ENCODE assay signal across 8 cellular contexts in genomic region chr12:55743131-55743921, GRCh38. TPM values are rescaled to one million over a fixed set of nuclear protein-coding genes. Genes with fewer than 3 reads are reported as not detected.
DNase-seq lines count a peak whose midpoint lies in the region; ATAC-seq and TF ChIP-seq lines count a peak whose summit lies in the region.

No MANE protein-coding gene starts in this region.

- POLR2A ChIA-PET in CD4-positive, alpha-beta T cell (lab: Charles Lee), result interaction anchor here (0.5 to 3.9 kb wide), 15 partner anchors 11 to 479 kb away, joined by 3 to 31 read pairs (median 4); partner anchors contain the start of genes DNAJC14, ORMDL2, RNF41 and SARNP

- intact Hi-C loops in CD4-positive, alpha-beta T cell (cut with DNase I, micrococcal nuclease), result loop anchor here in 1 of 2 experiments (2.0 to 10.0 kb wide), 7 partner anchors 53 to 721 kb away; partner anchors contain the start of genes ESYT1, ORMDL2, RPS26 and SARNP
- intact Hi-C loops in sigmoid colon (cut with DNase I), result loop anchor here (5.0 kb wide), 2 partner anchors 184 to 299 kb away; partner anchors contain the start of genes PYM1 and RPS26

- no peaks in the 10 kb centered on the region for H3K9me3 Mint-ChIP-seq in CD4-positive, alpha-beta T cell

- H3K36me3 ChIP-seq in sigmoid colon, result no peaks in the 10 kb centered on the region

- TF ChIP-seq EP300 in sigmoid colon (IDR thresholded peaks at IDR 0.05), result no peak

- H3K36me3 Mint-ChIP-seq in CD4-positive, alpha-beta T cell (ENCODE audit: low read depth), result peaks cover 6% of the 10 kb centered on the region

- CTCF ChIA-PET in CD4-positive, alpha-beta T cell (lab: Charles Lee), result interaction anchor here (0.8 to 1.5 kb wide), 4 partner anchors 15 to 183 kb away, joined by 3 to 8 read pairs (median 4); partner anchors contain the start of genes ORMDL2 and SARNP

- no peaks in the 10 kb centered on the region for H3K27me3 Mint-ChIP-seq in CD4-positive, alpha-beta T cell

- H3K27ac Mint-ChIP-seq in CD4-positive, alpha-beta T cell, result peak overlapping the region; percentile 85

- peaks cover 52% of the 10 kb centered on the region for H3K4me1 Mint-ChIP-seq in CD4-positive, alpha-beta T cell (ENCODE audit: low read depth)

- no peak for TF ChIP-seq CTCF in CD4-positive, alpha-beta T cell (IDR thresholded peaks at IDR 0.05)
- no peak for TF ChIP-seq CTCF in sigmoid colon (IDR thresholded peaks at IDR 0.05)

- H3K27ac ChIP-seq in CD4-positive, alpha-beta T cell (ENCODE audit: low read depth, low read length), result no peak overlapping the region
- H3K27ac ChIP-seq in sigmoid colon, result peak overlapping the region; percentile 76 to 85 (median 78)

- 1% methylated on average over 79 to 88 of the region's 90 CpGs for WGBS in sigmoid colon, 2 donors

- no peak for TF ChIP-seq POLR2A in sigmoid colon (IDR thresholded peaks at IDR 0.05)

- ATAC-seq in CD4-positive, alpha-beta T cell (ENCODE audit: poor library complexity), result peak; percentile 56
- ATAC-seq in GM19324 (IDR thresholded peaks at IDR 0.05; ENCODE audit: low FRiP score, unreplicated experiment), result peak; percentile 44
- ATAC-seq in HG03565 (IDR thresholded peaks at IDR 0.05; ENCODE audit: unreplicated experiment), result peak; percentile 30

- no peaks in the 10 kb centered on the region for H3K9me3 ChIP-seq in CD4-positive, alpha-beta T cell (ENCODE audit: control insufficient read depth, low read length)
- H3K9me3 ChIP-seq in sigmoid colon, result no peaks in the 10 kb centered on the region

- DNase-seq in CD4-positive, alpha-beta T cell, result peak; percentile 44 to 68 (median 54)
- DNase-seq in SK-N-DZ (ENCODE audit: low spot score) (peak; percentile 73), amniotic epithelial cell (ENCODE audit: low read depth) (peak; percentile 68), hepatic stellate cell (ENCODE audit: low spot score) (peak; percentile 71), sigmoid colon (peak; percentile 85), NCI-H187 treated with DMSO at 0.1 percent for 48 hours (lab: John Stamatoyannopoulos, UW) (no peak)

- H3K4me3 ChIP-seq in sigmoid colon, result peak overlapping the region; percentile 45 to 67 (median 60)

- H3K4me1 ChIP-seq in sigmoid colon, result peaks cover 0 to 42% (median 34%) of the 10 kb centered on the region in 4 donors

- peak overlapping the region; percentile 95 for H3K4me3 Mint-ChIP-seq in CD4-positive, alpha-beta T cell

- no peaks in the 10 kb centered on the region for H3K27me3 ChIP-seq in CD4-positive, alpha-beta T cell (ENCODE audit: control insufficient read depth, insufficient read depth, low read length)
- no peaks in the 10 kb centered on the region for H3K27me3 ChIP-seq in sigmoid colon

RNA-seq across cellular contexts. Expression of gene GDF11, which starts 0.4 kb away (rescaled TPM):
- total RNA-seq in CD4-positive, alpha-beta T cell, result 1 to 10 TPM; 4.4 to 6.6 TPM
- 10.8 and 17.3 TPM in 2 replicates for polyA plus RNA-seq in SK-N-DZ (2014; cell fraction: cytosol; rRNA removed)
- 8.2 and 13.5 TPM in 2 replicates for polyA plus RNA-seq in SK-N-DZ (2014; cell fraction: nucleus; rRNA removed)
- 10 to 100 TPM in 1 of 4 donors, 1 to 10 TPM in 3; 4.3 to 12.2 (median 4.6) TPM for total RNA-seq in sigmoid colon
- 1 to 10 TPM; 1.2 to 3.9 (median 2.4) TPM for polyA plus RNA-seq in sigmoid colon

RNA-seq across cellular contexts. Expression of gene CD63, which starts 14.5 kb away (rescaled TPM):
- 10 to 100 TPM; 34.0 to 36.4 TPM for total RNA-seq in CD4-positive, alpha-beta T cell
- polyA plus RNA-seq in SK-N-DZ (2014; cell fraction: cytosol; rRNA removed), result 216 and 246 TPM in 2 replicates
- polyA plus RNA-seq in SK-N-DZ (2014; cell fraction: nucleus; rRNA removed), result 96.6 and 110 TPM in 2 replicates
- 100 to 1,000 TPM; 670 to 933 (median 849) TPM for total RNA-seq in sigmoid colon
- polyA plus RNA-seq in sigmoid colon, result 1,000 to 10,000 TPM in 1 of 3 donors, 100 to 1,000 TPM in 2; 450 to 1,058 (median 486) TPM

RNA-seq across cellular contexts. Expression of gene RDH5, which starts 23.1 kb away (rescaled TPM):
- total RNA-seq in CD4-positive, alpha-beta T cell, result 1 to 10 TPM; 8.8 TPM
- polyA plus RNA-seq in SK-N-DZ (2014; cell fraction: cytosol; rRNA removed), result 2.2 and 3.8 TPM in 2 replicates
- 2.7 and 3.8 TPM in 2 replicates for polyA plus RNA-seq in SK-N-DZ (2014; cell fraction: nucleus; rRNA removed)
- 10 to 100 TPM; 11.2 to 37.5 (median 32.1) TPM for total RNA-seq in sigmoid colon
- polyA plus RNA-seq in sigmoid colon, result 10 to 100 TPM in 2 of 3 donors, 1 to 10 TPM in 1; 8.4 to 34.4 (median 27.1) TPM

RNA-seq across cellular contexts. Expression of gene BLOC1S1, which starts 27.5 kb away (rescaled TPM):
- total RNA-seq in CD4-positive, alpha-beta T cell, result 10 to 100 TPM; 34.8 to 36.9 TPM
- 96.9 and 151 TPM in 2 replicates for polyA plus RNA-seq in SK-N-DZ (2014; cell fraction: cytosol; rRNA removed)
- polyA plus RNA-seq in SK-N-DZ (2014; cell fraction: nucleus; rRNA removed), result 101 and 105 TPM in 2 replicates
- 100 to 1,000 TPM; 173 to 356 (median 317) TPM for total RNA-seq in sigmoid colon
- 100 to 1,000 TPM; 329 to 655 (median 634) TPM for polyA plus RNA-seq in sigmoid colon

RNA-seq across cellular contexts. Expression of gene ITGA7, which starts 35.6 kb away (rescaled TPM):
- total RNA-seq in CD4-positive, alpha-beta T cell, result 1 to 10 TPM; 1.2 to 1.6 TPM
- polyA plus RNA-seq in SK-N-DZ (2014; cell fraction: cytosol; rRNA removed), result 5.7 and 9.4 TPM in 2 replicates
- 56.6 and 58.7 TPM in 2 replicates for polyA plus RNA-seq in SK-N-DZ (2014; cell fraction: nucleus; rRNA removed)
- total RNA-seq in sigmoid colon, result 100 to 1,000 TPM in 3 of 4 donors, 10 to 100 TPM in 1; 66.6 to 588 (median 204) TPM
- polyA plus RNA-seq in sigmoid colon, result 10 to 100 TPM in 1 of 3 donors, 1 to 10 TPM in 2; 1.8 to 21.0 (median 3.6) TPM

Comparison
In these comparisons a context has a peak if more than half of its experiments do, and no peak if none do; other contexts are left out.
1. RNA of gene CD63, which starts 14.5 kb away (total RNA-seq): 670 to 933 TPM in sigmoid colon; 34.0 to 36.4 TPM in CD4-positive, alpha-beta T cell; every median in the first group is over 10 times any median in the second.
2. Peak in every context shown above with its lines, with median percentiles within 50 percentile points of each other: ATAC-seq.